ENCODE assay signal across 1 cellular context in the genomic region with DNA sequence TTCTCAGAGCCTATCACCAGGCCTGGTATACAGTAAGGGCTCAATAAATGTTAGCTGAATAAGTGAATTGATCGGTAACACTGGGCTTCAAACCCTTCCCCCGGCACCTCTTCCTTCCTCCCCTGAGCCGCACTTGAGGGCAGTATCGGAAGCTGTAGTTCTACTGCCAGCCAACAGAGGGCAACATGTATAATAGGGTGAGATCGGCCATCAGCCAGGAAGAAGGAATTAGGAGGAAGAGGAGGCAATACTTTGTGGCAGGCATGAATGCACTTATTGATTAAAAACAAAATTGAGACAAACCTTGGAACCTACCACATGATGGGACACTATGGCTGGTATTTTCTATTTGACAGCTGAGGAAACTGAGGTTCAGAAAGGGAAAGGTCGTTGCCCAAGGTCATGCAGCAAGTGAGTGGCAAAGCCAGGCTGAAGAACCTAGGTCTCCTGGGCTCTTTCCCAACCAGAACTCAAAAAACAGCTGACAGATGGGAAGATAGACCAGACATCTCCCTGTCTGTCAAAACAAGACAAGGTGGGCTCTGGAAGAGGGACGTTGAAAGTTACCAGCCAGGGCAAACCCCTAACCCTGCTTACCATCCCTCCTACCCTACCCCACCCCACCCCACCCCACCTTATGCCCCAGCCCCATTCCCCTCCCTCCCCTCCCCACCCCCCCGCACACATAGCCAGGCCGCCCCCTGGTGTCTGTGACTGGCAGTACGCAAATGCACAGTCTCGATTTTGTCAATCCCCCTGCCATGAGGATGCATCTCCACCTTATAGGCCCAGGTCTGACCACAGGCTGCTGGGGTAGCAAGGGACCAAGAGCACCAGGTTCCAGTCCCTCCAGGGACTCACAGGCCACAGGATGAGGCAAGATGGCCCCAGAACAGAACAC.
TF ChIP-seq lines count a peak whose summit lies in the region.

No MANE protein-coding gene starts in this region.

TF ChIP-seq in GM23338, 12 proteins besides CTCF, POLR2A, EP300 and RAD21 (continued from another document):
- TF ChIP-seq, protein P1, sequence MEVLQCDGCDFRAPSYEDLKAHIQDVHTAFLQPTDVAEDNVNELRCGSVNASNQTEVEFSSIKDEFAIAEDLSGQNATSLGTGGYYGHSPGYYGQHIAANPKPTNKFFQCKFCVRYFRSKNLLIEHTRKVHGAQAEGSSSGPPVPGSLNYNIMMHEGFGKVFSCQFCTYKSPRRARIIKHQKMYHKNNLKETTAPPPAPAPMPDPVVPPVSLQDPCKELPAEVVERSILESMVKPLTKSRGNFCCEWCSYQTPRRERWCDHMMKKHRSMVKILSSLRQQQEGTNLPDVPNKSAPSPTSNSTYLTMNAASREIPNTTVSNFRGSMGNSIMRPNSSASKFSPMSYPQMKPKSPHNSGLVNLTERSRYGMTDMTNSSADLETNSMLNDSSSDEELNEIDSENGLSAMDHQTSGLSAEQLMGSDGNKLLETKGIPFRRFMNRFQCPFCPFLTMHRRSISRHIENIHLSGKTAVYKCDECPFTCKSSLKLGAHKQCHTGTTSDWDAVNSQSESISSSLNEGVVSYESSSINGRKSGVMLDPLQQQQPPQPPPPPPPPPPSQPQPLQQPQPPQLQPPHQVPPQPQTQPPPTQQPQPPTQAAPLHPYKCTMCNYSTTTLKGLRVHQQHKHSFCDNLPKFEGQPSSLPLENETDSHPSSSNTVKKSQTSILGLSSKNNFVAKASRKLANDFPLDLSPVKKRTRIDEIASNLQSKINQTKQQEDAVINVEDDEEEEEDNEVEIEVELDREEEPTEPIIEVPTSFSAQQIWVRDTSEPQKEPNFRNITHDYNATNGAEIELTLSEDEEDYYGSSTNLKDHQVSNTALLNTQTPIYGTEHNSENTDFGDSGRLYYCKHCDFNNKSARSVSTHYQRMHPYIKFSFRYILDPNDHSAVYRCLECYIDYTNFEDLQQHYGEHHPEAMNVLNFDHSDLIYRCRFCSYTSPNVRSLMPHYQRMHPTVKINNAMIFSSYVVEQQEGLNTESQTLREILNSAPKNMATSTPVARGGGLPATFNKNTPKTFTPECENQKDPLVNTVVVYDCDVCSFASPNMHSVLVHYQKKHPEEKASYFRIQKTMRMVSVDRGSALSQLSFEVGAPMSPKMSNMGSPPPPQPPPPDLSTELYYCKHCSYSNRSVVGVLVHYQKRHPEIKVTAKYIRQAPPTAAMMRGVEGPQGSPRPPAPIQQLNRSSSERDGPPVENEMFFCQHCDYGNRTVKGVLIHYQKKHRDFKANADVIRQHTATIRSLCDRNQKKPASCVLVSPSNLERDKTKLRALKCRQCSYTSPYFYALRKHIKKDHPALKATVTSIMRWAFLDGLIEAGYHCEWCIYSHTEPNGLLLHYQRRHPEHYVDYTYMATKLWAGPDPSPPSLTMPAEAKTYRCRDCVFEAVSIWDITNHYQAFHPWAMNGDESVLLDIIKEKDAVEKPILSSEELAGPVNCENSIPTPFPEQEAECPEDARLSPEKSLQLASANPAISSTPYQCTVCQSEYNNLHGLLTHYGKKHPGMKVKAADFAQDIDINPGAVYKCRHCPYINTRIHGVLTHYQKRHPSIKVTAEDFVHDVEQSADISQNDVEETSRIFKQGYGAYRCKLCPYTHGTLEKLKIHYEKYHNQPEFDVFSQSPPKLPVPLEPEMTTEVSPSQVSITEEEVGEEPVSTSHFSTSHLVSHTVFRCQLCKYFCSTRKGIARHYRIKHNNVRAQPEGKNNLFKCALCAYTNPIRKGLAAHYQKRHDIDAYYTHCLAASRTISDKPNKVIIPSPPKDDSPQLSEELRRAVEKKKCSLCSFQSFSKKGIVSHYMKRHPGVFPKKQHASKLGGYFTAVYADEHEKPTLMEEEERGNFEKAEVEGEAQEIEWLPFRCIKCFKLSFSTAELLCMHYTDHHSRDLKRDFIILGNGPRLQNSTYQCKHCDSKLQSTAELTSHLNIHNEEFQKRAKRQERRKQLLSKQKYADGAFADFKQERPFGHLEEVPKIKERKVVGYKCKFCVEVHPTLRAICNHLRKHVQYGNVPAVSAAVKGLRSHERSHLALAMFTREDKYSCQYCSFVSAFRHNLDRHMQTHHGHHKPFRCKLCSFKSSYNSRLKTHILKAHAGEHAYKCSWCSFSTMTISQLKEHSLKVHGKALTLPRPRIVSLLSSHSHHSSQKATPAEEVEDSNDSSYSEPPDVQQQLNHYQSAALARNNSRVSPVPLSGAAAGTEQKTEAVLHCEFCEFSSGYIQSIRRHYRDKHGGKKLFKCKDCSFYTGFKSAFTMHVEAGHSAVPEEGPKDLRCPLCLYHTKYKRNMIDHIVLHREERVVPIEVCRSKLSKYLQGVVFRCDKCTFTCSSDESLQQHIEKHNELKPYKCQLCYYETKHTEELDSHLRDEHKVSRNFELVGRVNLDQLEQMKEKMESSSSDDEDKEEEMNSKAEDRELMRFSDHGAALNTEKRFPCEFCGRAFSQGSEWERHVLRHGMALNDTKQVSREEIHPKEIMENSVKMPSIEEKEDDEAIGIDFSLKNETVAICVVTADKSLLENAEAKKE (CRISPR knock-in tag; IDR thresholded peaks at IDR 0.05) = no peak
- TF ChIP-seq EZH2 (IDR thresholded peaks at IDR 0.05; ENCODE audit: low read depth, unreplicated experiment) (no peak), ZNF114 (CRISPR knock-in tag; IDR thresholded peaks at IDR 0.05) (no peak), ZNF331 (CRISPR knock-in tag; IDR thresholded peaks at IDR 0.05; ENCODE audit: low read depth) (no peak), NANOG (IDR thresholded peaks at IDR 0.05; ENCODE audit: borderline replicate concordance) (no peak), POLR2AphosphoS5 (IDR thresholded peaks at IDR 0.05; ENCODE audit: low read depth) (no peak), STAT1 (IDR thresholded peaks at IDR 0.05; ENCODE audit: unreplicated experiment) (no peak), JUNB (IDR thresholded peaks at IDR 0.05; ENCODE audit: unreplicated experiment) (no peak), CREB1 (CRISPR knock-in tag; IDR thresholded peaks at IDR 0.05; ENCODE audit: low read depth) (no peak)
- TF ChIP-seq, protein P2, sequence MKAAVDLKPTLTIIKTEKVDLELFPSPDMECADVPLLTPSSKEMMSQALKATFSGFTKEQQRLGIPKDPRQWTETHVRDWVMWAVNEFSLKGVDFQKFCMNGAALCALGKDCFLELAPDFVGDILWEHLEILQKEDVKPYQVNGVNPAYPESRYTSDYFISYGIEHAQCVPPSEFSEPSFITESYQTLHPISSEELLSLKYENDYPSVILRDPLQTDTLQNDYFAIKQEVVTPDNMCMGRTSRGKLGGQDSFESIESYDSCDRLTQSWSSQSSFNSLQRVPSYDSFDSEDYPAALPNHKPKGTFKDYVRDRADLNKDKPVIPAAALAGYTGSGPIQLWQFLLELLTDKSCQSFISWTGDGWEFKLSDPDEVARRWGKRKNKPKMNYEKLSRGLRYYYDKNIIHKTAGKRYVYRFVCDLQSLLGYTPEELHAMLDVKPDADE (IDR thresholded peaks at IDR 0.05) = no peak
